10 cellular contexts compared by ENCODE assay signal in genomic region chr21:14675774-14676530, GRCh38.
DNase-seq lines count a peak whose midpoint lies in the region; ATAC-seq and TF ChIP-seq lines count a peak whose summit lies in the region.
"Had no signal": no experiment of that assay in that cellular context is flagged by ENCODE, and none has a peak within 500 bp of the region (broad histone marks: within the 10 kb centered on the region; RNA-seq: fewer than 3 reads in every experiment).

No MANE protein-coding gene starts in this region.

- CTCF ChIA-PET in activated B cell treated with CpG ODN at 0.5 μM for 24 hours (lab: Charles Lee): interaction anchor here (0.7 to 1.2 kb wide), 3 partner anchors 9 to 62 kb away, joined by 3 read pairs; no protein-coding TSS in a partner anchor

- H3K9me3 Mint-ChIP-seq in activated B cell treated with CpG ODN at 0.5 μM for 24 hours: peaks cover 9% of the 10 kb centered on the region
- H3K9me3 Mint-ChIP-seq in stimulated activated memory B cell treated with anti-CD40 and anti-IgM and Interleukin-4, amounts not matched to agents 10 μg/mL and 1 μg/mL and 100 μg/mL, for 72 hours: peaks cover 14% of the 10 kb centered on the region

- peak overlapping the region; percentile 46 for H3K4me3 Mint-ChIP-seq in activated B cell treated with CpG ODN at 0.5 μM for 24 hours
- peak overlapping the region; percentile 59 for H3K4me3 Mint-ChIP-seq in stimulated activated memory B cell treated with anti-CD40 and anti-IgM and Interleukin-4, amounts not matched to agents 10 μg/mL and 1 μg/mL and 100 μg/mL, for 72 hours

- POLR2A ChIA-PET in activated B cell treated with CpG ODN at 0.5 μM for 24 hours (lab: Charles Lee): interaction anchor here (0.6 to 2.8 kb wide), 7 partner anchors 10 to 1390 kb away, joined by 3 to 17 read pairs (median 3); no protein-coding TSS in a partner anchor

- peaks cover 4% of the 10 kb centered on the region for H3K36me3 Mint-ChIP-seq in activated B cell treated with CpG ODN at 0.5 μM for 24 hours (ENCODE audit: low read depth)
- H3K36me3 Mint-ChIP-seq in stimulated activated memory B cell treated with anti-CD40 and anti-IgM and Interleukin-4, amounts not matched to agents 10 μg/mL and 1 μg/mL and 100 μg/mL, for 72 hours: peaks cover 21% of the 10 kb centered on the region

- H3K27me3 Mint-ChIP-seq in activated B cell treated with CpG ODN at 0.5 μM for 24 hours: no peaks in the 10 kb centered on the region
- H3K27me3 Mint-ChIP-seq in stimulated activated memory B cell treated with anti-CD40 and anti-IgM and Interleukin-4, amounts not matched to agents 10 μg/mL and 1 μg/mL and 100 μg/mL, for 72 hours: no peaks in the 10 kb centered on the region

- intact Hi-C loops in activated B cell treated with CpG ODN at 0.5 μM for 24 hours (cut with micrococcal nuclease) (loop anchor here (1.0 to 5.0 kb wide), 3 partner anchors 9 to 293 kb away; partner anchors contain the start of genes HSPA13 and SAMSN1), Right ventricle myocardium inferior (cut with DNase I) (no loop called here)

- DNase-seq in activated CD4-positive, CD25-positive, alpha-beta regulatory T cell treated with anti-CD3 and anti-CD28 coated beads, Interleukin-2, amount 50 U/mL, for 72 hours: no peak
- DNase-seq in activated B cell treated with CpG ODN at 0.5 μM for 24 hours: no peak
- no peak for DNase-seq in GM19238 (ENCODE audit: insufficient read length, low spot score)
- no peak for DNase-seq in NCI-H146 (lab: John Stamatoyannopoulos, UW)
- DNase-seq in Right ventricle myocardium inferior (ENCODE audit: missing footprints): no peak
- DNase-seq: pancreas had no signal

- H3K27ac Mint-ChIP-seq in activated B cell treated with CpG ODN at 0.5 μM for 24 hours: peak overlapping the region; percentile 90
- peak overlapping the region; percentile 96 for H3K27ac Mint-ChIP-seq in stimulated activated memory B cell treated with anti-CD40 and anti-IgM and Interleukin-4, amounts not matched to agents 10 μg/mL and 1 μg/mL and 100 μg/mL, for 72 hours

- peak; percentile 58 to 67 for ATAC-seq in activated CD4-positive, CD25-positive, alpha-beta regulatory T cell treated with anti-CD3 and anti-CD28 coated beads, Interleukin-2, amount 50 U/mL, for 24 hours
- ATAC-seq in HG03135 (IDR thresholded peaks at IDR 0.05; ENCODE audit: unreplicated experiment) (peak; percentile 71), activated B cell treated with CpG ODN at 0.5 μM for 24 hours (ENCODE audit: low read depth) (peak; percentile 79), Right ventricle myocardium inferior (no peak)
- ATAC-seq in stimulated activated memory B cell treated with anti-CD40 and anti-IgM and Interleukin-4, amounts not matched to agents 10 μg/mL and 1 μg/mL and 100 μg/mL, for 72 hours: peak; percentile 84
- ATAC-seq: A549 had no signal

- TF ChIP-seq CTCF in activated B cell treated with CpG ODN at 0.5 μM for 24 hours (IDR thresholded peaks at IDR 0.05): no peak

- peaks cover 60% of the 10 kb centered on the region for H3K4me1 Mint-ChIP-seq in activated B cell treated with CpG ODN at 0.5 μM for 24 hours
- peaks cover 55% of the 10 kb centered on the region for H3K4me1 Mint-ChIP-seq in stimulated activated memory B cell treated with anti-CD40 and anti-IgM and Interleukin-4, amounts not matched to agents 10 μg/mL and 1 μg/mL and 100 μg/mL, for 72 hours
